14 cellular contexts compared by ENCODE assay signal in the genomic region with DNA sequence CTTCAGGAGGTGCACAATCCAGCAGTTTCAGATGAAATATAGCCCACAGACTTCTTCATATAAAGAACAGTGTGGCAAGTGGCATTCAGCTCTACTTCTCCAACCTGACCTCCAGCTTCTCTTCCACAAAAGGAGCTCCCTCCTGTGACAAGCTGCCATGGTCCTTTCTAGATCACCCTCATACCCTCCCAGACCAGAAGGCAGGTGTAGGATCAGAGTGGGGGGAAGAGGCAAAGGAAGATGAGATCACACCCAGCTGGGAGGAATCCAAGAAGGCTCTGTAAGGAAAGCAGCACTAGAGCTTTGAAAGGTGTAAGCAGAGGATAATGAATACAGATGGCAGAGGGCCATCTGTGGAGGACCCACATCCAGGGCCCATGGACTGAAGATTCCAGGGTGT.
"Had no signal": no experiment of that assay in that cellular context is flagged by ENCODE, and none has a peak within 500 bp of the region (broad histone marks: within the 10 kb centered on the region; RNA-seq: fewer than 3 reads in every experiment).

No MANE protein-coding gene starts in this region.

- H3K27me3 Mint-ChIP-seq: naive thymus-derived CD4-positive, alpha-beta T cell; stimulated activated naive B cell treated with anti-CD40 and anti-IgM and Interleukin-4, amounts not matched to agents 10 μg/mL and 1 μg/mL and 100 μg/mL, for 72 hours had no signal

- H3K4me1 ChIP-seq: ascending aorta had no signal

- H3K9me3 Mint-ChIP-seq: immature natural killer cell; stimulated activated naive B cell treated with anti-CD40 and anti-IgM and Interleukin-4, amounts not matched to agents 10 μg/mL and 1 μg/mL and 100 μg/mL, for 72 hours had no signal

- H3K27me3 ChIP-seq: ascending aorta, esophagus squamous epithelium, right atrium auricular region, tibial nerve had no signal

- H3K9me3 ChIP-seq: ascending aorta, esophagus squamous epithelium, right atrium auricular region, tibial nerve had no signal

- H3K4me3 Mint-ChIP-seq: activated CD8-positive, alpha-beta T cell treated with anti-CD3 and anti-CD28 coated beads, Interleukin-2, amount 10 ng/mL, durations not matched to agents 7 days and 5 days; immature natural killer cell; naive thymus-derived CD4-positive, alpha-beta T cell; stimulated activated naive B cell treated with anti-CD40 and anti-IgM and Interleukin-4, amounts not matched to agents 10 μg/mL and 1 μg/mL and 100 μg/mL, for 72 hours had no signal

- ATAC-seq: activated CD8-positive, alpha-beta T cell treated with anti-CD3 and anti-CD28 coated beads, Interleukin-2, amount 10 ng/mL, durations not matched to agents 7 days and 5 days; left colon; naive thymus-derived CD4-positive, alpha-beta T cell; stimulated activated naive B cell treated with anti-CD40 and anti-IgM and Interleukin-4, amounts not matched to agents 10 μg/mL and 1 μg/mL and 100 μg/mL, for 72 hours had no signal

- H3K27ac Mint-ChIP-seq: activated CD8-positive, alpha-beta T cell treated with anti-CD3 and anti-CD28 coated beads, Interleukin-2, amount 10 ng/mL, durations not matched to agents 7 days and 5 days; immature natural killer cell had no signal

- H3K4me3 ChIP-seq: ascending aorta, esophagus squamous epithelium, right atrium auricular region, tibial nerve had no signal

- H3K27ac ChIP-seq: ascending aorta, esophagus squamous epithelium, right atrium auricular region, tibial nerve had no signal

- DNase-seq: activated CD4-positive, alpha-beta T cell treated with anti-CD3 and anti-CD28 coated beads for 48 hours; activated CD8-positive, alpha-beta memory T cell treated with anti-CD3 and anti-CD28 coated beads, Interleukin-2, amount 50 U/mL, for 48 hours; activated CD8-positive, alpha-beta T cell treated with anti-CD3 and anti-CD28 coated beads, Interleukin-2, amount 10 ng/mL, durations not matched to agents 7 days and 5 days; esophagus squamous epithelium; foreskin fibroblast; immature natural killer cell; left colon; naive thymus-derived CD4-positive, alpha-beta T cell; posterior cingulate gyrus; small intestine; stimulated activated naive B cell treated with anti-CD40 and anti-IgM and Interleukin-4, amounts not matched to agents 10 μg/mL and 1 μg/mL and 100 μg/mL, for 72 hours had no signal
